9 cellular contexts compared by ENCODE assay signal in the genomic region with DNA sequence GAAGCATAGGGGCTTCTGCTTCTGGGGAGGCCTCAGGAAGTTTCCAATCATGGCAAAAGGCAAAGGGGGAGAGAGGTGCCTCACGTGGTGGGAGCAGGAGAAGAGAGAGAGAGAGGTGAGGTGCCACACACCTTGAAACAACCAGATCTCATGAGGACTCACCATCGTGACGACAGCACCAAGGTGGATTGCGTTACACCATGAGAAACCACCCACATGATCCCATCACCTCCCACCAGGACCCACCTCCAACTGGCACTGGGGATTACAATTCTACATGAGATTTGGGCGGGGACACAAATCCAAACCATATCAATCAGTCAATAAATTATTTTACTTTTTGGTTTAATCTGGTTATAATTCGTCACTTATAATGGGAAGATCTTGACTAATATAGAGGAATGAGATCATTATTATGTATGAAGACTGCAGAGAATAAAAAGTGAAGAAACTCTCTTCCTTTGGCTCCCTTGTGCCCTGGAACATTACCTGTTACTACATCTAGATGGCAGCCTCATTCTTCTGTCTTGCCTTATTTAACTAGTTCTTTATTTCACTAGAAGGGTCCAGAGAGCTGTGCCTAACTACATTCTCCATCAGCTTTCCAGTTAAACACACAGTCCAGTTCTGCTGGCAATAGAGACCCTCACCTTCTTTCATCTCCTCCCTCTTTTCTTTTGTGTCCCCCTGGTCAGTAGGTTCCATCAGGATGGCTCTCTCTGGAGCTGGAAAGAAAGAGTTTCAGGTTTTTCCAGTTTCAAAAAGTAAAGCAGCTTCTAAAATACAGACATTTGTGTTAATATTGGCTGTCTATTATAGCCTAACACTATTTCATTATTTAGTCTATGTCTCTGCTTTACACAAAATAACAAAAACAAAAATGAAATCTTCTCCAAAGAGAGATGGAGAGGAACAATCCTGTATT. TPM values are rescaled to one million over a fixed set of nuclear protein-coding genes. Genes with fewer than 3 reads are reported as not detected.
DNase-seq lines count a peak whose midpoint lies in the region; ATAC-seq and TF ChIP-seq lines count a peak whose summit lies in the region.
"Had no signal": no experiment of that assay in that cellular context is flagged by ENCODE, and none has a peak within 500 bp of the region (broad histone marks: within the 10 kb centered on the region; RNA-seq: fewer than 3 reads in every experiment).

No MANE protein-coding gene starts in this region.

- DNase-seq in SIG-M5 treated with dmso at 0.1 percent for 504 hours (lab: John Stamatoyannopoulos, UW; ENCODE audit: unreplicated experiment) (peak; percentile 47), SIG-M5 (lab: John Stamatoyannopoulos, UW) (no peak), NCI-H146 treated with DMSO at 0.1 percent for 48 hours (lab: John Stamatoyannopoulos, UW; ENCODE audit: unreplicated experiment) (peak; percentile 24), brain microvascular endothelial cell (peak; percentile 5), Peyer's patch (no peak)
- DNase-seq in activated T-helper 1 cell treated with anti-CD3 and anti-CD28 coated beads, Interleukin-12 subunit alpha, Interleukin-12 subunit beta, Interleukin-2, Interleukin-4 antibody, amounts not matched to agents 30 ng/mL and 10 ng/mL and 1 ng/mL, durations not matched to agents 14 hours and 24 hours and 36 hours (ENCODE audit: low spot score) = no peak

- H3K4me1 ChIP-seq in Peyer's patch = no peaks in the 10 kb centered on the region

- in situ Hi-C loops in brain microvascular endothelial cell (cut with HindIII; ENCODE audit: low pct_ligation_motif_present, low sequenced_read_pairs) = no loop called here

- TF ChIP-seq CTCF in brain microvascular endothelial cell (IDR thresholded peaks at IDR 0.05; ENCODE audit: low read depth, low read length, missing control alignments) (peak; percentile 58), nephron (IDR thresholded peaks at IDR 0.05; ENCODE audit: unreplicated experiment in 3 of 3) (peak; percentile 42 to 54 (median 46)), Peyer's patch (IDR thresholded peaks at IDR 0.05) (peak in 3 of 6 experiments; percentile 26 to 34 (median 27))

- H3K4me3 ChIP-seq in brain microvascular endothelial cell (ENCODE audit: low read depth, low read length) (no peak overlapping the region), Peyer's patch (no peak overlapping the region)

- H3K36me3 ChIP-seq in brain microvascular endothelial cell (replicated peaks) (no peaks in the 10 kb centered on the region), Peyer's patch (no peaks in the 10 kb centered on the region)

- H3K9me3 ChIP-seq in Peyer's patch = no peaks in the 10 kb centered on the region

- H3K27ac ChIP-seq in brain microvascular endothelial cell = no peak overlapping the region
- H3K27ac ChIP-seq in Peyer's patch = no peak overlapping the region

- H3K27ac Mint-ChIP-seq in nephron = no peak overlapping the region
- no peak overlapping the region for H3K27ac Mint-ChIP-seq in activated T-helper 1 cell treated with anti-CD3 and anti-CD28 coated beads, Interleukin-12 subunit alpha, Interleukin-12 subunit beta, Interleukin-2, Interleukin-4 antibody, amounts not matched to agents 30 ng/mL and 10 ng/mL and 1 ng/mL, durations not matched to agents 14 hours and 24 hours and 36 hours

- H3K4me1 Mint-ChIP-seq in nephron = no peaks in the 10 kb centered on the region
- H3K4me1 Mint-ChIP-seq in activated T-helper 1 cell treated with anti-CD3 and anti-CD28 coated beads, Interleukin-12 subunit alpha, Interleukin-12 subunit beta, Interleukin-2, Interleukin-4 antibody, amounts not matched to agents 30 ng/mL and 10 ng/mL and 1 ng/mL, durations not matched to agents 14 hours and 24 hours and 36 hours (ENCODE audit: low read depth) = no peaks in the 10 kb centered on the region

- H3K27me3 ChIP-seq in brain microvascular endothelial cell (replicated peaks) (no peaks in the 10 kb centered on the region), Peyer's patch (no peaks in the 10 kb centered on the region)

- intact Hi-C loops in activated T-helper 1 cell treated with anti-CD3 and anti-CD28 coated beads, Interleukin-12 subunit alpha, Interleukin-12 subunit beta, Interleukin-2, Interleukin-4 antibody, amounts not matched to agents 30 ng/mL and 10 ng/mL and 1 ng/mL, durations not matched to agents 14 hours and 24 hours and 36 hours (cut with micrococcal nuclease) = loop anchor here (5.0 kb wide), 1 partner anchor 442 kb away; no protein-coding TSS in a partner anchor

- ATAC-seq in HG02852 (IDR thresholded peaks at IDR 0.05; ENCODE audit: unreplicated experiment) = no peak

- H3K27me3 Mint-ChIP-seq in nephron (ENCODE audit: low read depth) = no peaks in the 10 kb centered on the region
- no peaks in the 10 kb centered on the region for H3K27me3 Mint-ChIP-seq in activated T-helper 1 cell treated with anti-CD3 and anti-CD28 coated beads, Interleukin-12 subunit alpha, Interleukin-12 subunit beta, Interleukin-2, Interleukin-4 antibody, amounts not matched to agents 30 ng/mL and 10 ng/mL and 1 ng/mL, durations not matched to agents 14 hours and 24 hours and 36 hours (ENCODE audit: insufficient read depth)

- no peak for TF ChIP-seq POLR2A in Peyer's patch (IDR thresholded peaks at IDR 0.05)

- no peak overlapping the region for H3K4me3 Mint-ChIP-seq in nephron
- no peak overlapping the region for H3K4me3 Mint-ChIP-seq in activated T-helper 1 cell treated with anti-CD3 and anti-CD28 coated beads, Interleukin-12 subunit alpha, Interleukin-12 subunit beta, Interleukin-2, Interleukin-4 antibody, amounts not matched to agents 30 ng/mL and 10 ng/mL and 1 ng/mL, durations not matched to agents 14 hours and 24 hours and 36 hours

- H3K36me3 Mint-ChIP-seq in nephron (ENCODE audit: low read depth) = no peaks in the 10 kb centered on the region
- H3K36me3 Mint-ChIP-seq in activated T-helper 1 cell treated with anti-CD3 and anti-CD28 coated beads, Interleukin-12 subunit alpha, Interleukin-12 subunit beta, Interleukin-2, Interleukin-4 antibody, amounts not matched to agents 30 ng/mL and 10 ng/mL and 1 ng/mL, durations not matched to agents 14 hours and 24 hours and 36 hours (ENCODE audit: low read depth) = no peaks in the 10 kb centered on the region

- no peaks in the 10 kb centered on the region for H3K9me3 Mint-ChIP-seq in nephron
- H3K9me3 Mint-ChIP-seq in activated T-helper 1 cell treated with anti-CD3 and anti-CD28 coated beads, Interleukin-12 subunit alpha, Interleukin-12 subunit beta, Interleukin-2, Interleukin-4 antibody, amounts not matched to agents 30 ng/mL and 10 ng/mL and 1 ng/mL, durations not matched to agents 14 hours and 24 hours and 36 hours = no peaks in the 10 kb centered on the region

RNA-seq across cellular contexts. Expression of gene SPINK7, which starts 21.7 kb away (rescaled TPM):
- total RNA-seq in Peyer's patch = not detected
- total RNA-seq in activated T-helper 1 cell treated with anti-CD3 and anti-CD28 coated beads, Interleukin-12 subunit alpha, Interleukin-12 subunit beta, Interleukin-2, Interleukin-4 antibody, amounts not matched to agents 30 ng/mL and 10 ng/mL and 1 ng/mL, durations not matched to agents 14 hours and 24 hours and 36 hours = not detected in 2 replicates
- total RNA-seq: Daoy had no signal

RNA-seq across cellular contexts. Expression of gene SPINK13, which starts 21.9 kb away (rescaled TPM):
- total RNA-seq in Peyer's patch = not detected
- not detected in 2 replicates for total RNA-seq in activated T-helper 1 cell treated with anti-CD3 and anti-CD28 coated beads, Interleukin-12 subunit alpha, Interleukin-12 subunit beta, Interleukin-2, Interleukin-4 antibody, amounts not matched to agents 30 ng/mL and 10 ng/mL and 1 ng/mL, durations not matched to agents 14 hours and 24 hours and 36 hours
- total RNA-seq: Daoy had no signal

RNA-seq across cellular contexts. Expression of gene SPINK9, which starts 44.8 kb away (rescaled TPM):
- total RNA-seq in Peyer's patch = not detected
- not detected in 2 replicates for total RNA-seq in activated T-helper 1 cell treated with anti-CD3 and anti-CD28 coated beads, Interleukin-12 subunit alpha, Interleukin-12 subunit beta, Interleukin-2, Interleukin-4 antibody, amounts not matched to agents 30 ng/mL and 10 ng/mL and 1 ng/mL, durations not matched to agents 14 hours and 24 hours and 36 hours
- total RNA-seq: Daoy had no signal

RNA-seq across cellular contexts. Expression of gene MARCOL, which starts 52.2 kb away (rescaled TPM):
- total RNA-seq in Peyer's patch = not detected
- not detected in 2 replicates for total RNA-seq in activated T-helper 1 cell treated with anti-CD3 and anti-CD28 coated beads, Interleukin-12 subunit alpha, Interleukin-12 subunit beta, Interleukin-2, Interleukin-4 antibody, amounts not matched to agents 30 ng/mL and 10 ng/mL and 1 ng/mL, durations not matched to agents 14 hours and 24 hours and 36 hours
- total RNA-seq: Daoy had no signal

Comparison
In these comparisons a context has a peak if more than half of its experiments do, and no peak if none do; other contexts are left out.
1. DNase-seq: peak in SIG-M5 treated with dmso at 0.1 percent for 504 hours (single experiment), NCI-H146 treated with DMSO at 0.1 percent for 48 hours (single experiment) and brain microvascular endothelial cell (single experiment); none in SIG-M5 (single experiment), Peyer's patch (0 of 3) and activated T-helper 1 cell treated with anti-CD3 and anti-CD28 coated beads, Interleukin-12 subunit alpha, Interleukin-12 subunit beta, Interleukin-2, Interleukin-4 antibody, amounts not matched to agents 30 ng/mL and 10 ng/mL and 1 ng/mL, durations not matched to agents 14 hours and 24 hours and 36 hours (single experiment).